22 cellular contexts compared by ENCODE assay signal in the genomic region with DNA sequence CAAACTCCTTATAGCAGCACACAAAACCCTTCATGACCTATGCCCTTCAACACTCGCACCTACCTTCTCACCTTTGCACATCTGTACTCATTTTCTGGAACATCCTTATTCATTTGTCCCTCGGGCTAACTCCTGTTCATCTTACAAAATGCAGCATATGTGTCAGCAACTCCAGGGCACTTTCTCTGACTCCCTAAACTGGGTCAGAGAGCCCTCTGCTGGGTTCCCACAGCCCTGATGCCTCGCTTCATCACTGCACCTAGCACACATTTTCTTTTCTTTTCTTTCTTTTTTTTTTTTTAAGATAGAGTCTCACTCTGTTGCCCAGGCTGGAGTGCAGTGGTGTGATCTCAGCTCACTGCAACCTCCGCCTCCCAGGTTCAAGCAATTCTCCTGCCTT. TPM values are rescaled to one million over a fixed set of nuclear protein-coding genes. Genes with fewer than 3 reads are reported as not detected.
A peak's percentile ranks its signal among the peaks of the same experiment; 100 is the strongest.
DNase-seq lines count a peak whose midpoint lies in the region; TF ChIP-seq lines count a peak whose summit lies in the region.
"Had no signal": no experiment of that assay in that cellular context is flagged by ENCODE, and none has a peak within 500 bp of the region (broad histone marks: within the 10 kb centered on the region; RNA-seq: fewer than 3 reads in every experiment).

No MANE protein-coding gene starts in this region.

- peaks cover 6% of the 10 kb centered on the region for H3K9me3 Mint-ChIP-seq in activated naive CD8-positive, alpha-beta T cell treated with anti-CD3 and anti-CD28 coated beads for 36 hours
- H3K9me3 Mint-ChIP-seq in T-helper 2 cell treated with Interferon-gamma antibody and Interleukin-4, amounts not matched to agents 5 μg/mL and 100 μg/mL, for 36 hours, result peaks cover 6% of the 10 kb centered on the region

- DNase-seq in Daoy (ENCODE audit: low read depth) (peak; percentile 15), LHCN-M2 (ENCODE audit: low read depth) (peak; percentile 41), astrocyte of the cerebellum (ENCODE audit: low read depth) (no peak), foreskin fibroblast (peak; percentile 65 to 86), anterior cingulate cortex (lab: John Stamatoyannopoulos, UW) (no peak), neuronal stem cell (ENCODE audit: low spot score) (no peak)
- no peak for DNase-seq in activated naive CD8-positive, alpha-beta T cell treated with anti-CD3 and anti-CD28 coated beads for 36 hours
- no peak for DNase-seq in T-helper 2 cell treated with Interferon-gamma antibody and Interleukin-4, amounts not matched to agents 5 μg/mL and 100 μg/mL, for 36 hours (ENCODE audit: low spot score)
- DNase-seq: activated CD4-positive, alpha-beta T cell treated with anti-CD3 and anti-CD28 coated beads, Interleukin-2, amount 10 ng/mL, durations not matched to agents 24 days and 14 days; activated CD8-positive, alpha-beta memory T cell treated with anti-CD3 and anti-CD28 coated beads, Interleukin-2, amount 50 U/mL, for 48 hours; activated naive CD4-positive, alpha-beta T cell; effector CD4-positive, alpha-beta T cell; gastrocnemius medialis; KG1; NCI-H1417 treated with DMSO at 0.1 percent for 48 hours; NK-92 treated with Interleukin-12 subunit alpha and Interleukin-12 subunit beta, amount 100 ng/mL, for 24 hours; ovary; SHP77; stimulated activated CD4-positive, alpha-beta T cell treated with anti-CD3 and anti-CD28 coated beads, Interleukin-4, amount 100 ng/mL, for 4 hours; testis had no signal

- H2AFZ ChIP-seq in neuronal stem cell (ENCODE audit: low read length), result no peak overlapping the region

- H3K27me3 ChIP-seq in neuronal stem cell (ENCODE audit: control insufficient read depth in 3 of 3, insufficient read depth in 3 of 3, low read depth in 1 of 3, low read length in 3 of 3), result no peaks in the 10 kb centered on the region
- H3K27me3 ChIP-seq: BLaER1 treated with 17β-estradiol and CSF1 and Interleukin-3, amounts not matched to agents 10 nM and 100 nM; gastrocnemius medialis; ovary; testis had no signal

- in situ Hi-C loops in astrocyte of the cerebellum (cut with HindIII; ENCODE audit: low sequenced_read_pairs), result no loop called here

- no peak overlapping the region for H3K4me3 Mint-ChIP-seq in activated naive CD8-positive, alpha-beta T cell treated with anti-CD3 and anti-CD28 coated beads for 36 hours
- no peak overlapping the region for H3K4me3 Mint-ChIP-seq in T-helper 2 cell treated with Interferon-gamma antibody and Interleukin-4, amounts not matched to agents 5 μg/mL and 100 μg/mL, for 36 hours
- H3K4me3 Mint-ChIP-seq: activated CD4-positive, alpha-beta T cell treated with anti-CD3 and anti-CD28 coated beads, Interleukin-2, amount 10 ng/mL, durations not matched to agents 24 days and 14 days; brain had no signal

- no peak overlapping the region for H3K4me2 ChIP-seq in neuronal stem cell (ENCODE audit: insufficient read depth, low read length, poor library complexity, severe bottlenecking)
- H3K4me2 ChIP-seq: BLaER1 treated with 17β-estradiol and CSF1 and Interleukin-3, amounts not matched to agents 10 nM and 100 nM had no signal

- H3K4ac ChIP-seq in neuronal stem cell (ENCODE audit: low read length), result no peak overlapping the region

- no peaks in the 10 kb centered on the region for H3K79me1 ChIP-seq in neuronal stem cell (ENCODE audit: low read depth, low read length)

- H3K9ac ChIP-seq in neuronal stem cell (ENCODE audit: low read depth, low read length, poor library complexity), result no peak overlapping the region
- H3K9ac ChIP-seq: BLaER1 treated with 17β-estradiol and CSF1 and Interleukin-3, amounts not matched to agents 10 nM and 100 nM had no signal

- peaks cover 0 to 8% of the 10 kb centered on the region in 2 donors for H3K9me3 ChIP-seq in neuronal stem cell (replicated peaks in 1 of 2; ENCODE audit: control insufficient read depth in 2 of 2, insufficient read depth in 1 of 2, low read depth in 1 of 2, low read length in 2 of 2)
- H3K9me3 ChIP-seq: ovary, testis had no signal

- no peak overlapping the region for H2BK5ac ChIP-seq in neuronal stem cell (ENCODE audit: low read length)

- H3K36me3 ChIP-seq in neuronal stem cell (replicated peaks in 1 of 2; ENCODE audit: control insufficient read depth in 2 of 2, insufficient read depth in 2 of 2, low read length in 2 of 2), result peaks cover 0 to 6% of the 10 kb centered on the region in 2 donors
- H3K36me3 ChIP-seq: gastrocnemius medialis, ovary had no signal

- no peaks in the 10 kb centered on the region for H3K4me1 ChIP-seq in neuronal stem cell (ENCODE audit: control insufficient read depth in 2 of 2, insufficient read depth in 1 of 2, low read depth in 1 of 2, low read length in 2 of 2)
- H3K4me1 ChIP-seq: BLaER1 treated with 17β-estradiol and CSF1 and Interleukin-3, amounts not matched to agents 10 nM and 100 nM; gastrocnemius medialis; testis had no signal

- H4K8ac ChIP-seq in neuronal stem cell (ENCODE audit: low read depth, low read length), result no peak overlapping the region

- no peak overlapping the region for H2BK120ac ChIP-seq in neuronal stem cell (ENCODE audit: low read depth, low read length)

- TF ChIP-seq CTCF in astrocyte of the cerebellum (IDR thresholded peaks at IDR 0.05; ENCODE audit: low read depth, low read length, missing control alignments), result peak; percentile 23
- peak; percentile 41 for TF ChIP-seq CTCF in foreskin fibroblast (IDR thresholded peaks at IDR 0.05; ENCODE audit: low read depth, low read length)

- no peak overlapping the region for H2BK12ac ChIP-seq in neuronal stem cell (ENCODE audit: low read length)

- WGBS in neuronal stem cell (ENCODE audit: extremely low coverage in 2 of 2, insufficient read length in 2 of 2, insufficient replicate concordance in 1 of 2), 2 donors, result no CpG with 5 or more reads among the region's 4 CpGs

- no peak overlapping the region for H3K27ac Mint-ChIP-seq in activated naive CD8-positive, alpha-beta T cell treated with anti-CD3 and anti-CD28 coated beads for 36 hours
- no peak overlapping the region for H3K27ac Mint-ChIP-seq in T-helper 2 cell treated with Interferon-gamma antibody and Interleukin-4, amounts not matched to agents 5 μg/mL and 100 μg/mL, for 36 hours
- H3K27ac Mint-ChIP-seq: activated CD4-positive, alpha-beta T cell treated with anti-CD3 and anti-CD28 coated beads, Interleukin-2, amount 10 ng/mL, durations not matched to agents 24 days and 14 days; brain had no signal

- no peaks in the 10 kb centered on the region for H3K4me1 Mint-ChIP-seq in activated naive CD8-positive, alpha-beta T cell treated with anti-CD3 and anti-CD28 coated beads for 36 hours
- no peaks in the 10 kb centered on the region for H3K4me1 Mint-ChIP-seq in T-helper 2 cell treated with Interferon-gamma antibody and Interleukin-4, amounts not matched to agents 5 μg/mL and 100 μg/mL, for 36 hours (ENCODE audit: low read depth)
- H3K4me1 Mint-ChIP-seq: activated CD4-positive, alpha-beta T cell treated with anti-CD3 and anti-CD28 coated beads, Interleukin-2, amount 10 ng/mL, durations not matched to agents 24 days and 14 days; brain had no signal

- H2AK5ac ChIP-seq in neuronal stem cell (ENCODE audit: low read depth, low read length), result no peak overlapping the region

- no peak overlapping the region for H3K4me3 ChIP-seq in astrocyte of the cerebellum (ENCODE audit: low read depth, low read length)
- H3K4me3 ChIP-seq in foreskin fibroblast (ENCODE audit: low read depth in 1 of 2, low read length in 2 of 2), result no peak overlapping the region
- no peak overlapping the region for H3K4me3 ChIP-seq in neuronal stem cell (ENCODE audit: low read length in 2 of 2)
- H3K4me3 ChIP-seq: BLaER1 treated with 17β-estradiol and CSF1 and Interleukin-3, amounts not matched to agents 10 nM and 100 nM; gastrocnemius medialis; ovary; testis had no signal

- no peak overlapping the region for H3K27ac ChIP-seq in neuronal stem cell (replicated peaks; ENCODE audit: low read length)
- H3K27ac ChIP-seq: BLaER1 treated with 17β-estradiol and CSF1 and Interleukin-3, amounts not matched to agents 10 nM and 100 nM; gastrocnemius medialis; ovary; testis had no signal

- H3K18ac ChIP-seq in neuronal stem cell (ENCODE audit: low read length), result no peak overlapping the region

- H4K91ac ChIP-seq in neuronal stem cell (ENCODE audit: low read depth, low read length, poor library complexity), result no peak overlapping the region

- H2BK15ac ChIP-seq in neuronal stem cell (ENCODE audit: low read length), result no peak overlapping the region

- H3K27me3 Mint-ChIP-seq in activated naive CD8-positive, alpha-beta T cell treated with anti-CD3 and anti-CD28 coated beads for 36 hours, result no peaks in the 10 kb centered on the region
- peaks cover 10% of the 10 kb centered on the region for H3K27me3 Mint-ChIP-seq in T-helper 2 cell treated with Interferon-gamma antibody and Interleukin-4, amounts not matched to agents 5 μg/mL and 100 μg/mL, for 36 hours (ENCODE audit: low read depth)

- no peak overlapping the region for H3K23ac ChIP-seq in neuronal stem cell (ENCODE audit: low read depth, low read length, poor library complexity)

- H3K36me3 Mint-ChIP-seq in activated naive CD8-positive, alpha-beta T cell treated with anti-CD3 and anti-CD28 coated beads for 36 hours, result no peaks in the 10 kb centered on the region
- no peaks in the 10 kb centered on the region for H3K36me3 Mint-ChIP-seq in T-helper 2 cell treated with Interferon-gamma antibody and Interleukin-4, amounts not matched to agents 5 μg/mL and 100 μg/mL, for 36 hours (ENCODE audit: low read depth)

- no peak overlapping the region for H3K14ac ChIP-seq in neuronal stem cell (ENCODE audit: low read length)

RNA-seq across cellular contexts. Expression of gene RAB3B, which starts 54.0 kb away (rescaled TPM):
- 2.2 and 2.7 TPM in 2 replicates for total RNA-seq in Daoy (2014; rRNA removed; shearing (Covaris generic))
- total RNA-seq in LHCN-M2 (2014; rRNA removed), result 12.2 and 12.4 TPM in 2 replicates
- polyA plus RNA-seq in LHCN-M2 (2012), result 15.9 TPM
- total RNA-seq in activated naive CD8-positive, alpha-beta T cell treated with anti-CD3 and anti-CD28 coated beads for 36 hours, result under 1 TPM; 0.06 to 0.08 TPM
- 8.5 TPM for polyA plus RNA-seq in neuronal stem cell (2013, experiment 1 of 2)
- 9.1 TPM for polyA plus RNA-seq in neuronal stem cell (2013, experiment 2 of 2)

RNA-seq across cellular contexts. Expression of gene NRDC, which starts 58.0 kb away (rescaled TPM):
- 47.0 and 56.8 TPM in 2 replicates for total RNA-seq in Daoy (2014; rRNA removed; shearing (Covaris generic))
- total RNA-seq in LHCN-M2 (2014; rRNA removed), result 57.3 and 59.6 TPM in 2 replicates
- 101 TPM for polyA plus RNA-seq in LHCN-M2 (2012)
- total RNA-seq in activated naive CD8-positive, alpha-beta T cell treated with anti-CD3 and anti-CD28 coated beads for 36 hours, result 100 to 1,000 TPM; 116 to 118 TPM
- polyA plus RNA-seq in neuronal stem cell (2013, experiment 1 of 2), result 112 TPM
- 115 TPM for polyA plus RNA-seq in neuronal stem cell (2013, experiment 2 of 2)

Comparison
In these comparisons a context has a peak if more than half of its experiments do, and no peak if none do; other contexts are left out.
1. DNase-seq: peak in Daoy (single experiment), LHCN-M2 (single experiment) and foreskin fibroblast (2 of 2); none in astrocyte of the cerebellum (single experiment), activated naive CD8-positive, alpha-beta T cell treated with anti-CD3 and anti-CD28 coated beads for 36 hours (single experiment), T-helper 2 cell treated with Interferon-gamma antibody and Interleukin-4, amounts not matched to agents 5 μg/mL and 100 μg/mL, for 36 hours (single experiment), anterior cingulate cortex (0 of 58) and neuronal stem cell (single experiment).